ENCODE assay signal across 12 cellular contexts in the genomic region with DNA sequence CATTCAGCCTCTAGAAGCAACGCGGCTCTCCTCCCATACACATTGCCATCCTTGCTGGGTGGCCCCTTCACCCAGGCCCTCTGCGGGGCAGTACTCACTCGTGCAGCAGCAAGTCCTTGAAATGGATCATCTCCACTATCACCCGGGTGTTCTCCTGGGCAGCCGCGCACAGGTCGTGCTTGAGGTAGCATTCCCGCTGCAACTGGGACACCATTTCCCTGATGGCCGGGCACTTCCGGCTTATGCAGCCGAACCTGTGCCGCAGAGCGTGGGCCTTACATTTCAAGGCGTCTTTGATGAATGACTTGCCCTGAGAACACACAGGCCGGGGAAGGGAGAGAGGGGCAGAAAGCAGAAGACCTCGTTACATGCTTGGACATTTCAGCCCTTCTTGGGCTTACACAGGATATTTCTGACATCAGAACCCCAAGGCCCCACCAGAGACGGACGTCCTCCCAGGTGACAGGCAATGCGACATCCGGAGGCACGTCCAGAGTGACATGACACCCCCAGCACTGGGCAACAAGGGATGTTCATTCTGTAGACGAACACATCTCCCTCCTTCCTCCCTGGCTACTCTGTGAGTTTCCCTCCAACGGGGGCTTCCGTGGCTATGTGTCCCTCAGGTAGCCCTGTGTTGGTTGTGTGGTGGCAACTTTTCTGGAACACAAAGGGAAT. TPM values are rescaled to one million over a fixed set of nuclear protein-coding genes. Genes with fewer than 3 reads are reported as not detected.
DNase-seq lines count a peak whose midpoint lies in the region; ATAC-seq and TF ChIP-seq lines count a peak whose summit lies in the region.
"Had no signal": no experiment of that assay in that cellular context is flagged by ENCODE, and none has a peak within 500 bp of the region (broad histone marks: within the 10 kb centered on the region; RNA-seq: fewer than 3 reads in every experiment).

No MANE protein-coding gene starts in this region.

- TF ChIP-seq EP300 in sigmoid colon (IDR thresholded peaks at IDR 0.05): no peak

- H3K27ac ChIP-seq in PC-9: peak overlapping the region; percentile 100; the same call in 1 of the 2 replicates
- H3K27ac ChIP-seq in esophagus squamous epithelium: peak overlapping the region; percentile 31 to 75 (median 56)
- peak overlapping the region; percentile 56 to 85 (median 78) for H3K27ac ChIP-seq in sigmoid colon

- H3K9me2 ChIP-seq in PC-9 (ENCODE audit: insufficient read depth): no peaks in the 10 kb centered on the region

- POLR2A ChIA-PET in PC-9 (lab: Charles Lee; ENCODE audit: unreplicated experiment): no interaction called here

- DNase-seq in AG10803 (ENCODE audit: low read depth): no peak
- no peak for DNase-seq in PC-9
- no peak for DNase-seq in esophagus squamous epithelium (lab: John Stamatoyannopoulos, UW)
- peak; percentile 51 for DNase-seq in sigmoid colon
- DNase-seq in cerebellum (ENCODE audit: low spot score): no peak
- DNase-seq in central memory CD4-positive, alpha-beta T cell: no peak
- no peak for DNase-seq in NCI-H1694 (lab: John Stamatoyannopoulos, UW)
- DNase-seq: activated T-cell treated with anti-CD3 and anti-CD28 coated beads, Interleukin-2, amount 50 U/mL, for 4 hours; Kasumi-1; NCI-H187 had no signal

- peak overlapping the region; percentile 96; the same call in 1 of the 2 replicates for H3K4me2 ChIP-seq in PC-9

- peaks cover 70% of the 10 kb centered on the region for H4K20me1 ChIP-seq in PC-9 (ENCODE audit: insufficient read depth)

- H3K9me3 ChIP-seq in PC-9 (ENCODE audit: insufficient read depth, low read depth) (no peaks in the 10 kb centered on the region), esophagus squamous epithelium (no peaks in the 10 kb centered on the region), sigmoid colon (no peaks in the 10 kb centered on the region)

- TF ChIP-seq CTCF in AG10803 (conservative IDR thresholded peaks at IDR 0.05; ENCODE audit: low read length): no peak
- no peak for TF ChIP-seq CTCF in PC-9 (conservative IDR thresholded peaks at IDR 0.05)
- no peak for TF ChIP-seq CTCF in esophagus squamous epithelium (IDR thresholded peaks at IDR 0.05)
- TF ChIP-seq CTCF in sigmoid colon (IDR thresholded peaks at IDR 0.05): no peak

- CTCF ChIA-PET in PC-9 (lab: Charles Lee): no interaction called here

- peaks cover 74% of the 10 kb centered on the region for H3K79me2 ChIP-seq in PC-9 (ENCODE audit: low read depth)

- 77 to 85% methylated on average over 5 to 12 of the region's 25 CpGs for WGBS in esophagus squamous epithelium, 2 donors
- WGBS in sigmoid colon, 2 donors: 80 to 90% methylated on average over 25 of the region's 25 CpGs

- H3K27me3 ChIP-seq in PC-9 (ENCODE audit: insufficient read depth, low read depth) (no peaks in the 10 kb centered on the region), esophagus squamous epithelium (peaks cover 0 to 80% (median 11%) of the 10 kb centered on the region in 4 donors), sigmoid colon (peaks cover 0 to 22% (median 11%) of the 10 kb centered on the region in 3 donors)

- no peak for TF ChIP-seq POLR2A in esophagus squamous epithelium (IDR thresholded peaks at IDR 0.05)
- no peak for TF ChIP-seq POLR2A in sigmoid colon (IDR thresholded peaks at IDR 0.05)

- no peak for ATAC-seq in HG03280 (IDR thresholded peaks at IDR 0.05; ENCODE audit: unreplicated experiment)
- ATAC-seq: activated T-cell treated with anti-CD3 and anti-CD28 coated beads, Interleukin-2, amount 50 U/mL, for 4 hours had no signal

- intact Hi-C loops in PC-9 (cut with micrococcal nuclease; ENCODE audit: unreplicated experiment): loop anchor here (10.0 kb wide), 3 partner anchors 292 to 502 kb away; a partner anchor contains a TSS
- intact Hi-C loops in esophagus squamous epithelium (cut with DNase I): no loop called here
- intact Hi-C loops in sigmoid colon (cut with DNase I): no loop called here

- H3K36me3 ChIP-seq in PC-9 (ENCODE audit: low read depth) (peaks cover 87% of the 10 kb centered on the region), esophagus squamous epithelium (no peaks in the 10 kb centered on the region), sigmoid colon (no peaks in the 10 kb centered on the region)

- H3K4me3 ChIP-seq in AG10803 (ENCODE audit: low read length) (peak overlapping the region; percentile 41), PC-9 (no peak overlapping the region), esophagus squamous epithelium (peak overlapping the region in 1 of 4 donors; percentile 42), sigmoid colon (peak overlapping the region in 1 of 4 donors; percentile 23)
- H3K4me3 ChIP-seq: smooth muscle cell had no signal

- H3K4me1 ChIP-seq in PC-9 (replicated peaks; ENCODE audit: insufficient read depth): peaks cover 10% of the 10 kb centered on the region
- peaks cover 17 to 72% (median 32%) of the 10 kb centered on the region in 3 donors for H3K4me1 ChIP-seq in esophagus squamous epithelium
- peaks cover 0 to 83% (median 64%) of the 10 kb centered on the region in 4 donors for H3K4me1 ChIP-seq in sigmoid colon

- no peak overlapping the region for H2AFZ ChIP-seq in PC-9

- peaks cover 71% of the 10 kb centered on the region for H3F3A ChIP-seq in PC-9 (ENCODE audit: insufficient read depth, low read depth)

- BruUV-seq in PC-9 (replicated peaks; lab: Mats Ljungman, UMichigan): no TSS peak

RNA-seq across cellular contexts. Expression of a gene that starts 5.0 kb away (rescaled TPM):
- total RNA-seq in PC-9 (2021): 42.2 and 63.5 TPM in 2 replicates
- 10 to 100 TPM in 1 of 4 donors, 1 to 10 TPM in 2, under 1 TPM in 1; 0.64 to 26.1 (median 1.9) TPM for total RNA-seq in esophagus squamous epithelium
- total RNA-seq in sigmoid colon: 10 to 100 TPM in 3 of 4 donors, 1 to 10 TPM in 1; 9.9 to 40.7 (median 20.9) TPM
- 1 to 10 TPM in 1 of 3 donors, not detected in 2; 3.3 TPM for polyA plus RNA-seq in sigmoid colon
- 0.64 TPM for total RNA-seq in cerebellum
